Comparison of ENCODE assay signal across 25 cellular contexts in the genomic region with DNA sequence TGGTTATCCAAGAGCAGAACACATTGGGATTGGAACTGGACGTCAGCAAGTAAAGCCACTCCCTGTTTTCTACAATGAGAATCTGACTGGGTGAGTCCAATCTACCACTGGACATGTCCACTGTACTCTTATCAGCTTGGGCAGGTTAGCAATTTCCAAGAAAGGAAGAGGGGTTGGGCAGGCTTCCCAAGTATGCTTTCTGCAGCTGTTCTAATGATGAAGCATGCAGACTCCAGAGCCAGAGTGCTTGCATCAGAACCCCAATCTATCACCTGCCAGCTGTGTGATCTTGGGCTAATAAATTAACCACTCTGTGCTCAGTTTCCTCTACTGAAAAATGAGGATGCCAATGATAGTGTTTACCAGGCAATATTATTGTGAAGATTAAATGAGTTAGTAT.
"Had no signal": no experiment of that assay in that cellular context is flagged by ENCODE, and none has a peak within 500 bp of the region (broad histone marks: within the 10 kb centered on the region; RNA-seq: fewer than 3 reads in every experiment).

No MANE protein-coding gene starts in this region.

- H3K4me3 ChIP-seq: esophagus squamous epithelium, left ventricle myocardium inferior, prostate gland, right lobe of liver, spleen, suprapubic skin had no signal

- H3K9me3 ChIP-seq: esophagus squamous epithelium, left ventricle myocardium inferior, prostate gland, right lobe of liver, spleen, suprapubic skin had no signal

- DNase-seq: activated B cell treated with CpG ODN at 0.5 μM for 24 hours; activated CD4-positive, alpha-beta T cell treated with anti-CD3 and anti-CD28 coated beads, Interleukin-2, amount 10 ng/mL, durations not matched to agents 24 days and 14 days; activated CD8-positive, alpha-beta memory T cell treated with anti-CD3 and anti-CD28 coated beads, Interleukin-2, amount 50 U/mL, for 4 hours; activated CD8-positive, alpha-beta T cell treated with anti-CD3 and anti-CD28 coated beads, Interleukin-2, amount 10 ng/mL, durations not matched to agents 7 days and 5 days; activated gamma-delta T cell; activated T-cell treated with anti-CD3 and anti-CD28 coated beads, Interleukin-2, amount 50 U/mL, for 48 hours; amniotic stem cell; cortex of kidney; effector CD4-positive, alpha-beta T cell; esophagus squamous epithelium; hippocampal formation; kidney; left ventricle myocardium inferior; mesenchymal stem cell; occipital lobe; spleen; T-helper 1 cell; T1000; trophoblast cell had no signal

- H3K27me3 ChIP-seq: esophagus squamous epithelium, right lobe of liver, suprapubic skin had no signal

- ATAC-seq: activated CD8-positive, alpha-beta T cell treated with anti-CD3 and anti-CD28 coated beads, Interleukin-2, amount 10 ng/mL, durations not matched to agents 7 days and 5 days; activated naive CD4-positive, alpha-beta T cell treated with anti-CD3 and anti-CD28 coated beads, Interleukin-2, amount 50 U/mL, for 72 hours; natural killer cell treated with Interleukin-12 subunit alpha and Interleukin-12 subunit beta and Interleukin-15 and Interleukin-18, amount 100 ng/mL, for 72 hours; SK-N-SH treated with all-trans-retinoic acid at 6 μM for 48 hours had no signal

- FAIRE-seq: kidney had no signal

- H3K4me1 ChIP-seq: prostate gland, right lobe of liver, spleen, suprapubic skin had no signal

- H3K27ac ChIP-seq: esophagus squamous epithelium, left ventricle myocardium inferior, prostate gland, right lobe of liver, spleen, suprapubic skin had no signal

- H3K36me3 ChIP-seq: esophagus squamous epithelium, left ventricle myocardium inferior, prostate gland, right lobe of liver, spleen, suprapubic skin had no signal
